ENCODE assay signal across 13 cellular contexts in the genomic region with DNA sequence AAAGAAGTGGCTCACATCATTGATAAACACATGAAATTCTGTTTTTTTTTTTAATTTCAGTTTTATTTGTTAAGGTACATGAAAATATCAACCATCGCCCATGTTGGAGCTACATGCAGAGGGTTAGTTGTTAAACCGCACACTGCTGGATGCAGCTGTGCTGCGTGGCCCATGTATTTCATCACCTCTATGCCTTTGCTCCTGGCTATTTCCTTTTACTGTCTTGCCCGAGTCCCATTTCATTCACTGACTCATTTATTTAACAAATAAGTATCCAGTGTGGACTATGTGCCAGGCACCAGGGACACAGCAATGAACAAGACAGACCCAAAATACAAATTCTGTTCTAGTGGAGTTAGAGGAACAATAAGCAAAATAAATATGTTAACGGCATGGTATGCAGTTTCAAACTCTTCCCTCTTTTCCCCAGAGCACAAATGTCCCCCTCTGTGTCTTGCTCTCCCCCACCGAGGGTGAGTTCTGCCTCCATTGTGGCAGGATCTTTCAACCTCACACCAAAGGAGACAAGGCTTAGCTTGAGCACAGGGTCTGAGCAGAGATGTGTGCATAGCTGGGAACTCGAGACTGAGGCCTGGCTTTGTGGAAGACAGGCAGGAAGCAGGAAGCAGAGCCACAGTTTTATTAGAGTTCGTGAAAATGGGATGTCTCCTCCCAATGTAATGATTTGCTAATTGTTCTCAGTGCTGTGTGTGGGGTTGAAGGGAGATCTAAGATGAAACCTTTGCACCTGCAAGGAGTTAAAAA. TPM values are rescaled to one million over a fixed set of nuclear protein-coding genes. Genes with fewer than 3 reads are reported as not detected.
DNase-seq lines count a peak whose midpoint lies in the region; ATAC-seq and TF ChIP-seq lines count a peak whose summit lies in the region.
"Had no signal": no experiment of that assay in that cellular context is flagged by ENCODE, and none has a peak within 500 bp of the region (broad histone marks: within the 10 kb centered on the region; RNA-seq: fewer than 3 reads in every experiment).

No MANE protein-coding gene starts in this region.

- BruUV-seq in PC-3 (replicated peaks; lab: Mats Ljungman, UMichigan) = no TSS peak

- POLR2A ChIA-PET in PC-3 (lab: Charles Lee; ENCODE audit: unreplicated experiment) = no interaction called here

- H3K9ac ChIP-seq in PC-3 (ENCODE audit: low read length) = no peak overlapping the region

- H3K9me3 ChIP-seq in PC-3 (ENCODE audit: low read length) = no peaks in the 10 kb centered on the region

- peak overlapping the region; percentile 53; the same call in 1 of the 2 replicates for H2AFZ ChIP-seq in PC-3 (ENCODE audit: low read length)
- H2AFZ ChIP-seq: PC-9 had no signal

- CTCF ChIA-PET in PC-3 (lab: Charles Lee) = no interaction called here

- H3K9me2 ChIP-seq in PC-3 (replicated peaks; ENCODE audit: low read length) = no peaks in the 10 kb centered on the region

- peaks cover 13% of the 10 kb centered on the region for H3K4me1 ChIP-seq in PC-3 (ENCODE audit: insufficient read depth, low read length)

- peak; percentile 4 for DNase-seq in activated effector memory CD4-positive, alpha-beta T cell treated with anti-CD3 and anti-CD28 coated beads, Interleukin-2, amount 50 U/mL, for 16 hours
- DNase-seq in activated effector memory CD4-positive, alpha-beta T cell treated with Interleukin-2 at 50 U/mL for 16 hours = no peak
- DNase-seq in PC-3 (peak; percentile 55), fibroblast of pulmonary artery (ENCODE audit: low read depth) (peak; percentile 34), renal cortical epithelial cell (ENCODE audit: low read depth) (peak; percentile 29), HuH-7 (ENCODE audit: low spot score) (no peak), DMS79 treated with DMSO at 0.1 percent for 48 hours (lab: John Stamatoyannopoulos, UW) (no peak), NOMO-1 treated with DMSO at 0.1 percent for 48 hours (lab: John Stamatoyannopoulos, UW; ENCODE audit: unreplicated experiment) (no peak)
- DNase-seq: naive B cell, NCI-H2029, PC-9 had no signal

- no peak overlapping the region for H3K4me2 ChIP-seq in PC-3 (ENCODE audit: low read length)
- H3K4me2 ChIP-seq: PC-9, smooth muscle cell had no signal

- no peaks in the 10 kb centered on the region for H4K20me1 ChIP-seq in PC-3 (ENCODE audit: low read length)

- no peak overlapping the region for H3K4me3 ChIP-seq in PC-3 (ENCODE audit: low read length)
- H3K4me3 ChIP-seq in fibroblast of pulmonary artery (replicated peaks; ENCODE audit: low read depth, low read length) = no peak overlapping the region
- H3K4me3 ChIP-seq: PC-9, smooth muscle cell had no signal

- no peaks in the 10 kb centered on the region for H3K27me3 ChIP-seq in PC-3 (ENCODE audit: low read length)

- no peaks in the 10 kb centered on the region for H3K36me3 ChIP-seq in PC-3 (ENCODE audit: low read depth, low read length)

- no peaks in the 10 kb centered on the region for H3F3A ChIP-seq in PC-3 (ENCODE audit: low read length, unreplicated experiment)

- ATAC-seq in PC-3 = peak; percentile 75

- intact Hi-C loops in PC-3 (cut with micrococcal nuclease) = no loop called here

- no peak for TF ChIP-seq CTCF in PC-3 (conservative IDR thresholded peaks at IDR 0.05; ENCODE audit: low read depth, low read length)
- TF ChIP-seq CTCF in fibroblast of pulmonary artery (IDR thresholded peaks at IDR 0.05; ENCODE audit: low read length, missing control alignments) = no peak

- H3K79me2 ChIP-seq in PC-3 (ENCODE audit: low read length) = no peaks in the 10 kb centered on the region

- no peak overlapping the region for H3K27ac ChIP-seq in PC-3 (ENCODE audit: low read length)
- H3K27ac ChIP-seq: PC-9 had no signal

RNA-seq across cellular contexts. Expression of a gene that starts 44.6 kb away (rescaled TPM):
- total RNA-seq in PC-3 (2014; rRNA removed) = 0.11 and 0.75 TPM in 2 replicates
- 0.10 TPM in 1 of 2 replicates, not detected in the other for total RNA-seq in renal cortical epithelial cell
- total RNA-seq: HT1080 had no signal

Comparison
In these comparisons a context has a peak if more than half of its experiments do, and no peak if none do; other contexts are left out.
1. DNase-seq: peak in activated effector memory CD4-positive, alpha-beta T cell treated with anti-CD3 and anti-CD28 coated beads, Interleukin-2, amount 50 U/mL, for 16 hours (single experiment), PC-3 (single experiment), fibroblast of pulmonary artery (single experiment) and renal cortical epithelial cell (single experiment); none in activated effector memory CD4-positive, alpha-beta T cell treated with Interleukin-2 at 50 U/mL for 16 hours (single experiment), HuH-7 (single experiment), DMS79 treated with DMSO at 0.1 percent for 48 hours (single experiment) and NOMO-1 treated with DMSO at 0.1 percent for 48 hours (single experiment).